24 cellular contexts compared by ENCODE assay signal in genomic region chr9:117405950-117406705, GRCh38. TPM values are rescaled to one million over a fixed set of nuclear protein-coding genes. Genes with fewer than 3 reads are reported as not detected.
DNase-seq lines count a peak whose midpoint lies in the region; ATAC-seq, FAIRE-seq and TF ChIP-seq lines count a peak whose summit lies in the region.
"Had no signal": no experiment of that assay in that cellular context is flagged by ENCODE, and none has a peak within 500 bp of the region (broad histone marks: within the 10 kb centered on the region; RNA-seq: fewer than 3 reads in every experiment).

No MANE protein-coding gene starts in this region.

- H3K4me3 ChIP-seq in breast epithelium (no peak overlapping the region), trophoblast cell (ENCODE audit: low read depth, low read length) (no peak overlapping the region), HepG2 (replicated peaks in 1 of 3; ENCODE audit: insufficient read depth in 1 of 3, low read depth in 2 of 3, low read length in 3 of 3) (no peak overlapping the region)
- H3K4me3 ChIP-seq: HAP-1 had no signal

- H3K27me3 Mint-ChIP-seq in MCF 10A (ENCODE audit: insufficient read depth, unreplicated experiment), result no peaks in the 10 kb centered on the region

- no peak overlapping the region for H2BK120ac ChIP-seq in trophoblast cell (ENCODE audit: insufficient read depth, low read length, poor library complexity)

- H3K9ac ChIP-seq in trophoblast cell (ENCODE audit: low read length), result no peak overlapping the region
- H3K9ac ChIP-seq in HepG2 (ENCODE audit: insufficient read depth, low read depth, low read length), result no peak overlapping the region

- H4K20me1 ChIP-seq in HepG2 (ENCODE audit: insufficient read depth, low read length), result no peaks in the 10 kb centered on the region

- H3K27me3 ChIP-seq in breast epithelium (no peaks in the 10 kb centered on the region), trophoblast cell (ENCODE audit: insufficient read depth, low read length) (no peaks in the 10 kb centered on the region), HepG2 (ENCODE audit: control insufficient read depth in 1 of 2, insufficient read depth in 2 of 2, low read length in 2 of 2) (no peaks in the 10 kb centered on the region)
- H3K27me3 ChIP-seq: BE2C had no signal

- no peaks in the 10 kb centered on the region for H3K79me1 ChIP-seq in trophoblast cell (ENCODE audit: low read length)

- no CpG with 5 or more reads among the region's 7 CpGs for WGBS in trophoblast cell (ENCODE audit: extremely low coverage, insufficient coverage, insufficient read length)
- 8% methylated on average over 6 of the region's 7 CpGs for WGBS in HepG2 (ENCODE audit: low lambda C conversion rate)

- no peak overlapping the region for H2BK12ac ChIP-seq in trophoblast cell (ENCODE audit: low read length)

- no peak overlapping the region for H4K8ac ChIP-seq in trophoblast cell (ENCODE audit: low read depth, low read length)

- TF ChIP-seq CTCF in MCF 10A (IDR thresholded peaks at IDR 0.05; ENCODE audit: unreplicated experiment) (no peak), breast epithelium (IDR thresholded peaks at IDR 0.05) (no peak), HepG2 (CRISPR knock-in tag; IDR thresholded peaks at IDR 0.05) (no peak)

- no peak overlapping the region for H3K14ac ChIP-seq in trophoblast cell (ENCODE audit: low read length)

- H2AFZ ChIP-seq in trophoblast cell (ENCODE audit: insufficient read depth, low read length, poor library complexity), result no peak overlapping the region
- no peak overlapping the region for H2AFZ ChIP-seq in HepG2 (ENCODE audit: low read length)

- H3K9me3 ChIP-seq in breast epithelium (no peaks in the 10 kb centered on the region), trophoblast cell (ENCODE audit: insufficient read depth, low read depth, low read length) (no peaks in the 10 kb centered on the region), HepG2 (ENCODE audit: low read length) (no peaks in the 10 kb centered on the region)
- H3K9me3 ChIP-seq: BE2C, HAP-1 had no signal

- no peak overlapping the region for H3K4me3 Mint-ChIP-seq in MCF 10A (ENCODE audit: unreplicated experiment)
- H3K4me3 Mint-ChIP-seq: CD4-positive, CD25-positive, alpha-beta regulatory T cell had no signal

- H3K4ac ChIP-seq in trophoblast cell (ENCODE audit: low read depth, low read length), result no peak overlapping the region

- H3K4me1 Mint-ChIP-seq in MCF 10A (ENCODE audit: insufficient read depth, unreplicated experiment), result no peaks in the 10 kb centered on the region

- DNase-seq in MCF 10A (ENCODE audit: unreplicated experiment) (peak; percentile 11), breast epithelium (ENCODE audit: low spot score in 2 of 2) (no peak), inferior parietal cortex (ENCODE audit: extremely low spot score) (peak; percentile 64), trophoblast cell (peak; percentile 62 to 79), HepG2 (ENCODE audit: low spot score) (no peak), DMS79 (lab: John Stamatoyannopoulos, UW) (no peak)
- no peak for DNase-seq in activated effector memory CD4-positive, alpha-beta T cell treated with anti-CD3 and anti-CD28 coated beads, Interleukin-2, amount 50 U/mL, for 16 hours
- DNase-seq in stimulated activated CD4-positive, alpha-beta T cell treated with anti-CD3 and anti-CD28 coated beads, Interleukin-2, amount 100 ng/mL, for 48 hours, result no peak
- DNase-seq: 8988T; BE2C; CD4-positive, CD25-positive, alpha-beta regulatory T cell; COR-L47; GDM1; Kasumi-1; MM.1S; NCI-H1092; NCI-H1436 treated with DMSO at 0.1 percent for 48 hours; NCI-H2029; NCI-H2171; NCI-H446; OCI-M1; Right ventricle myocardium superior had no signal

- H3K4me2 ChIP-seq in trophoblast cell (ENCODE audit: low read length) (no peak overlapping the region), HepG2 (ENCODE audit: low read depth, low read length) (no peak overlapping the region)

- no peak overlapping the region for H3K23ac ChIP-seq in trophoblast cell (ENCODE audit: low read length)

- no peaks in the 10 kb centered on the region for H3K79me2 ChIP-seq in trophoblast cell (ENCODE audit: control insufficient read depth, insufficient read depth, low read length, poor library complexity)
- H3K79me2 ChIP-seq in HepG2 (ENCODE audit: insufficient read depth, low read length), result no peaks in the 10 kb centered on the region

- no peak for ATAC-seq in HepG2

- H3K27ac Mint-ChIP-seq in MCF 10A (ENCODE audit: low read depth, unreplicated experiment), result no peak overlapping the region
- H3K27ac Mint-ChIP-seq: CD4-positive, CD25-positive, alpha-beta regulatory T cell had no signal

- H4K91ac ChIP-seq in trophoblast cell (ENCODE audit: low read depth, low read length), result no peak overlapping the region

- TF ChIP-seq POLR2A in breast epithelium (IDR thresholded peaks at IDR 0.05) (no peak), HepG2 (IDR thresholded peaks at IDR 0.05; ENCODE audit: insufficient read depth in 1 of 2, low read depth in 2 of 2, low read length in 2 of 2) (no peak)

- no peaks in the 10 kb centered on the region for H3K36me3 Mint-ChIP-seq in MCF 10A (ENCODE audit: insufficient read depth, unreplicated experiment)
- H3K36me3 Mint-ChIP-seq: CD4-positive, CD25-positive, alpha-beta regulatory T cell had no signal

- in situ Hi-C loops in HepG2 (cut with HindIII; ENCODE audit: extremely low pct_ligation_motif_present, low pct_unique_long_range_greater_than_20kb), result loop anchor here (25.0 kb wide), 1 partner anchor 669 kb away; no protein-coding TSS in a partner anchor

- POLR2A ChIA-PET in MCF 10A (lab: Yijun Ruan, JAX) (no interaction called here), HepG2 (lab: Yijun Ruan, JAX) (no interaction called here)

- H2AK5ac ChIP-seq in trophoblast cell (ENCODE audit: low read length), result no peak overlapping the region

- no peak for TF ChIP-seq EP300 in HepG2 (IDR thresholded peaks at IDR 0.05; ENCODE audit: low read depth in 2 of 2, low read length in 2 of 2)
- no peak for TF ChIP-seq EP300 in HepG2 (CRISPR knock-in tag; IDR thresholded peaks at IDR 0.05; ENCODE audit: borderline replicate concordance)

- no peak overlapping the region for H4K12ac ChIP-seq in trophoblast cell (ENCODE audit: low read depth, low read length)

- H3K36me3 ChIP-seq in breast epithelium (no peaks in the 10 kb centered on the region), trophoblast cell (ENCODE audit: control insufficient read depth in 1 of 2, insufficient read depth in 2 of 2, low read length in 2 of 2) (no peaks in the 10 kb centered on the region), HepG2 (replicated peaks in 1 of 2; ENCODE audit: control insufficient read depth in 1 of 2, insufficient read depth in 2 of 2, low read length in 2 of 2) (no peaks in the 10 kb centered on the region)
- H3K36me3 ChIP-seq: HAP-1 had no signal

- TF ChIP-seq RAD21 in HepG2 (CRISPR knock-in tag; IDR thresholded peaks at IDR 0.05), result no peak

- H3K27ac ChIP-seq in breast epithelium (peak overlapping the region in 1 of 2 donors; percentile 20), trophoblast cell (ENCODE audit: low read depth, low read length) (no peak overlapping the region), HepG2 (ENCODE audit: extremely low read length, insufficient read depth, low read length) (no peak overlapping the region)

- no peaks in the 10 kb centered on the region for H3K4me1 ChIP-seq in breast epithelium
- peaks cover 6 to 9% of the 10 kb centered on the region in 2 experiments for H3K4me1 ChIP-seq in trophoblast cell (ENCODE audit: control insufficient read depth in 1 of 2, insufficient read depth in 2 of 2, low read length in 2 of 2)
- no peaks in the 10 kb centered on the region for H3K4me1 ChIP-seq in HepG2 (ENCODE audit: insufficient read depth, low read length)
- H3K4me1 ChIP-seq: HAP-1 had no signal

- CTCF ChIA-PET in MCF 10A (lab: Yijun Ruan, JAX) (no interaction called here), HepG2 (lab: Yijun Ruan, JAX; ENCODE audit: low intra/inter-chr PET ratio, low total read pairs) (no interaction called here)

- BruUV-seq in MCF 10A (replicated peaks; lab: Mats Ljungman, UMichigan) (no TSS peak), HepG2 (replicated peaks; lab: Mats Ljungman, UMichigan) (no TSS peak)

- peaks cover 39% of the 10 kb centered on the region for H3K9me3 Mint-ChIP-seq in MCF 10A (ENCODE audit: unreplicated experiment)

- H3K18ac ChIP-seq in trophoblast cell (ENCODE audit: low read length), result no peak overlapping the region

- intact Hi-C loops in MCF 10A (cut with micrococcal nuclease) (no loop called here), breast epithelium (cut with DNase I; ENCODE audit: low total_unique reads) (no loop called here), HepG2 (cut with micrococcal nuclease; ENCODE audit: unreplicated experiment) (no loop called here)

- no peak for FAIRE-seq in HepG2 (lab: Jason Lieb, UNC)
- FAIRE-seq: HTR-8/SVneo had no signal

- no peak overlapping the region for H2BK5ac ChIP-seq in trophoblast cell (ENCODE audit: low read depth, low read length, poor library complexity)

TF ChIP-seq in HepG2, 621 proteins besides CTCF, POLR2A, EP300 and RAD21 (continues in another document):
- no peak for TF ChIP-seq ZBTB7A (CRISPR knock-in tag; IDR thresholded peaks at IDR 0.05)

RNA-seq across cellular contexts. Expression of gene ASTN2, which starts 8.7 kb away (rescaled TPM):
- 1.3 and 1.8 TPM in 2 replicates for total RNA-seq in MCF 10A (2022)
- total RNA-seq in breast epithelium, result 10 to 100 TPM in 1 of 3 donors, 1 to 10 TPM in 2; 9.1 to 13.8 (median 9.8) TPM
- 4.4 and 4.5 TPM in 2 replicates for polyA plus RNA-seq in trophoblast cell (2013)
- total RNA-seq in HepG2 (2016; rRNA removed; fragmentation: Illumina TruSeq; extraction: Trizol), result 13.5 TPM in 2 replicates
- total RNA-seq in HepG2 (2016; cell fraction: cytosol; rRNA removed; fragmentation: Illumina TruSeq; extraction: Trizol; ENCODE audit: low read depth), result 3.3 and 6.2 TPM in 2 replicates
- 12.7 and 14.5 TPM in 2 replicates for total RNA-seq in HepG2 (2016; cell fraction: insoluble cytoplasmic fraction; rRNA removed; fragmentation: Illumina TruSeq; extraction: Trizol)
- total RNA-seq in HepG2 (2016; cell fraction: membrane; rRNA removed; fragmentation: Illumina TruSeq; extraction: Trizol), result 8.3 and 11.1 TPM in 2 replicates
- total RNA-seq in HepG2 (2016; cell fraction: nucleus; rRNA removed; fragmentation: Illumina TruSeq; extraction: Trizol), result 18.0 and 18.2 TPM in 2 replicates
- 5.2 TPM in 2 replicates for polyA plus RNA-seq in HepG2 (2011; rRNA removed)
- 4.9 and 5.5 TPM in 2 replicates for polyA plus RNA-seq in HepG2 (2011; cell fraction: cytosol; rRNA removed)
- 5.3 and 5.9 TPM in 2 replicates for polyA plus RNA-seq in HepG2 (2011; cell fraction: nucleus; rRNA removed)
- polyA plus RNA-seq in HepG2 (2012), result 3.2 and 3.9 TPM in 2 replicates
- polyA plus RNA-seq in HepG2 (2016; cell fraction: cytosol; fragmentation: Illumina TruSeq; extraction: Trizol; ENCODE audit: low read depth), result 2.7 and 5.4 TPM in 2 replicates
- 11.5 and 11.8 TPM in 2 replicates for polyA plus RNA-seq in HepG2 (2016; cell fraction: insoluble cytoplasmic fraction; fragmentation: Illumina TruSeq; extraction: Trizol; ENCODE audit: low read depth)
- polyA plus RNA-seq in HepG2 (2016; cell fraction: membrane; fragmentation: Illumina TruSeq; extraction: Trizol; ENCODE audit: low read depth), result 5.5 and 8.3 TPM in 2 replicates
- 6.9 and 9.1 TPM in 2 replicates for polyA plus RNA-seq in HepG2 (2016; cell fraction: nucleus; fragmentation: Illumina TruSeq; extraction: Trizol; ENCODE audit: insufficient read depth, low read depth)
- polyA minus RNA-seq in HepG2 (2011; rRNA and poly(A)+ RNA removed; ENCODE audit: low replicate concordance), result 9.0 and 18.9 TPM in 2 replicates
- 2.4 and 2.6 TPM in 2 replicates for polyA minus RNA-seq in HepG2 (2011; cell fraction: cytosol; rRNA and poly(A)+ RNA removed)
- polyA minus RNA-seq in HepG2 (2011; cell fraction: nucleus; rRNA and poly(A)+ RNA removed), result 23.3 and 26.1 TPM in 2 replicates

Comparison
In these comparisons a context has a peak if more than half of its experiments do, and no peak if none do; other contexts are left out.
1. DNase-seq: peak in MCF 10A (single experiment), inferior parietal cortex (single experiment) and trophoblast cell (2 of 2); none in breast epithelium (0 of 2), activated effector memory CD4-positive, alpha-beta T cell treated with anti-CD3 and anti-CD28 coated beads, Interleukin-2, amount 50 U/mL, for 16 hours (single experiment), stimulated activated CD4-positive, alpha-beta T cell treated with anti-CD3 and anti-CD28 coated beads, Interleukin-2, amount 100 ng/mL, for 48 hours (0 of 2), HepG2 (single experiment) and DMS79 (single experiment).